ENCODE assay signal across 8 cellular contexts in the genomic region with DNA sequence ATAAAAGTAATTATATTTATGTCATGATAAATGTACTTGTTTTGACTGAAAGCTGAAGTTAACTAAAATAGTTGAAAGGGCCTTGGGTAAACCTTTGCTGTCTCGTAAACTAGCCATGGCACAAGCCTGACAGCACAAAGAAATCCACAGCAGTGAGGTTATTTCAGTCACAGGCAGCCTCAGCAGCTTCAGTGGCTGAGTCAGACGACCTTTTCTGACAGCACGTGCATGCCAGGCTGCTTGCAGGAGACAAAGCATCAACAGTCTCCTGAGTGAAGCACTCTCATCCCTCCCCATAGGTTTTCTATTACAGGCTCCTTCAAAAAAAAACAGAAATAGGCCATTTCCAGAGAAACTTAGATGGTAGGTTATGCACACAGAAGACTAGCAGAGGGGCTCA. TPM values are rescaled to one million over a fixed set of nuclear protein-coding genes. Genes with fewer than 3 reads are reported as not detected.
DNase-seq lines count a peak whose midpoint lies in the region; ATAC-seq and TF ChIP-seq lines count a peak whose summit lies in the region.

No MANE protein-coding gene starts in this region.

- no peak overlapping the region for H3K4me3 ChIP-seq in uterus
- no peak overlapping the region for H3K4me3 ChIP-seq in effector memory CD4-positive, alpha-beta T cell (ENCODE audit: insufficient read depth, low read depth, low read length, poor library complexity, severe bottlenecking)

- intact Hi-C loops in uterus (cut with DNase I; ENCODE audit: low total_unique reads): no loop called here

- H3K27me3 ChIP-seq in uterus: no peaks in the 10 kb centered on the region
- no peaks in the 10 kb centered on the region for H3K27me3 ChIP-seq in effector memory CD4-positive, alpha-beta T cell (replicated peaks; ENCODE audit: control insufficient read depth, insufficient read depth, low read length, poor library complexity, severe bottlenecking)

- peak; percentile 83 for DNase-seq in A172 (ENCODE audit: low spot score)
- peak; percentile 25 for DNase-seq in HPDE6-E6E7 (ENCODE audit: extremely low spot score)
- DNase-seq in amniotic epithelial cell (ENCODE audit: low read depth): peak; percentile 81
- DNase-seq in islet precursor cell: peak; percentile 94
- DNase-seq in uterus: peak; percentile 17
- DNase-seq in effector memory CD4-positive, alpha-beta T cell: no peak

- ATAC-seq in HG03571 (IDR thresholded peaks at IDR 0.05; ENCODE audit: unreplicated experiment): no peak
- ATAC-seq in HG03175 (IDR thresholded peaks at IDR 0.05; ENCODE audit: unreplicated experiment): no peak

- no peaks in the 10 kb centered on the region for H3K4me1 ChIP-seq in uterus
- no peaks in the 10 kb centered on the region for H3K4me1 ChIP-seq in effector memory CD4-positive, alpha-beta T cell (ENCODE audit: control insufficient read depth, insufficient read depth, low read length, poor library complexity, severe bottlenecking)

- TF ChIP-seq POLR2A in uterus (IDR thresholded peaks at IDR 0.05): no peak

- TF ChIP-seq CTCF in uterus (IDR thresholded peaks at IDR 0.05): no peak

- no peaks in the 10 kb centered on the region for H3K9me3 ChIP-seq in uterus
- H3K9me3 ChIP-seq in effector memory CD4-positive, alpha-beta T cell (ENCODE audit: control insufficient read depth, low read length): no peaks in the 10 kb centered on the region

- peak overlapping the region in 1 of 2 donors; percentile 12 for H3K27ac ChIP-seq in uterus
- no peak overlapping the region for H3K27ac ChIP-seq in effector memory CD4-positive, alpha-beta T cell (ENCODE audit: insufficient read depth, low read length, poor library complexity, severe bottlenecking)

- H3K36me3 ChIP-seq in uterus: no peaks in the 10 kb centered on the region
- H3K36me3 ChIP-seq in effector memory CD4-positive, alpha-beta T cell (ENCODE audit: control insufficient read depth, insufficient read depth, low read length): peaks cover 28% of the 10 kb centered on the region

RNA-seq across cellular contexts. Expression of gene OXCT1, which starts 34.6 kb away (rescaled TPM):
- total RNA-seq in A172 (2014; rRNA removed; shearing (Covaris generic)): 29.0 and 31.2 TPM in 2 replicates
- total RNA-seq in uterus: 10 to 100 TPM; 11.2 to 37.3 (median 27.0) TPM

Comparison
In these comparisons a context has a peak if more than half of its experiments do, and no peak if none do; other contexts are left out.
1. DNase-seq: peak in A172 (single experiment), HPDE6-E6E7 (single experiment), amniotic epithelial cell (single experiment), islet precursor cell (single experiment) and uterus (2 of 2); none in effector memory CD4-positive, alpha-beta T cell (0 of 3).